In the genomic region with DNA sequence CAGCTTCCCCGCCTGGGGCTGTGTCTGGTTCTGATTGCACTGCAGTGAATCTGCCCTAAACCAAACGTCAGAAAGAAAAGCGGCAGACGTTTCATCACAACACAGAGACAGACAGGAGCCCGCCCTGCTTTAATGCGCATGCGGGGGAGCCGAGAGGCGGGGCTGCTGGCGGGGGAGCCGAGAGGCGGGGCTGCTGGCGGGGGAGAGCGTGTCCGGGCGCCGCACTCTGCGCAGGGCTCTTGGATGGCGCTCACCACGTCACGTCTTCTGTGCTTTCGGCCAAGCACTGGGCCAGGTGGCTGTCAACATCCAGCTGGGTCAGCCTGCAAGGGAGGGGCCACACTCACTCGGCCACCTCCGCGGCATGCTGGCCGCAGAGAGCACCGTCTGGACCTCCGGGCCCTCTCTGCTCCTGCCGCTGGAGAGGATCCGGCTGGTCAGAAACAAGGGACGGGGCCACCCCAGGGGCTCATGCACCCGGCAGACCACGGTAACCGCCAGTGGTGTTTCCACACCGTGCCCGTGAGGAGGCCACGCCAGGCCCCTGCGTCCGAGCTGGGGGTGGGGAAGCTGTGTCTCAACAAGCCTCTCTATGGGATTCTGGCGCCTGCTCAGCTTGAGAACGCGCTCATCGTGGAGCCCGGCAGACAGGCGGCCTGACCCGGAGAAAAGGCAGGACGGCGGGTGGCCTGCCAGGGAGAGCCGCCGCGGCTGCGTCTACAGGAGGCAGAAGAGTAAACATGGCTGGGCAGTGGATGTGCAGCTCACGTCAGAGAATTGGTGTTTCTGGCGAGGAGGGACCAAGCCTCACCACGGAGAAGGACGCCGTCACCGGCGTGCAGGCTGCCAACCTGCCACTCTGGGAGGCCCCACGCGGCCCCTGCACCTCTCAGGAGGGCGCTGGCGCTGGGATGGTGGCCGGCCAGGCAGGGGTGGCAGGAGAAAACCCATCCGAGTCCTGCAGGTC, we compare ENCODE assay signal across 1 cellular context.
TF ChIP-seq lines count a peak whose summit lies in the region.

No MANE protein-coding gene starts in this region.

TF ChIP-seq in HepG2, 621 proteins besides CTCF, POLR2A, EP300 and RAD21 (continued from another document and continues in another):
- TF ChIP-seq FOXK2 (IDR thresholded peaks at IDR 0.05) (no peak), NCOA5 (CRISPR knock-in tag; IDR thresholded peaks at IDR 0.05) (no peak), NR2F1 (CRISPR knock-in tag; IDR thresholded peaks at IDR 0.05) (no peak), CREBL2 (CRISPR knock-in tag; IDR thresholded peaks at IDR 0.05; ENCODE audit: borderline replicate concordance) (no peak), SMC3 (IDR thresholded peaks at IDR 0.05; ENCODE audit: low read length) (no peak), ATF3 (CRISPR knock-in tag; IDR thresholded peaks at IDR 0.05) (no peak), MEF2D (CRISPR knock-in tag; IDR thresholded peaks at IDR 0.05) (peak; percentile 25; the same call in 1 of the 2 replicates), ZUFSP (CRISPR knock-in tag; IDR thresholded peaks at IDR 0.05; ENCODE audit: borderline replicate concordance) (no peak), ZNF543 (CRISPR knock-in tag; IDR thresholded peaks at IDR 0.05) (peak; percentile 82; the same call in 1 of the 2 replicates), LCORL (IDR thresholded peaks at IDR 0.05) (no peak), LCORL (CRISPR knock-in tag; IDR thresholded peaks at IDR 0.05) (peak; percentile 69), FOXA3 (CRISPR knock-in tag; IDR thresholded peaks at IDR 0.05) (peak; percentile 84), EZH2 (conservative IDR thresholded peaks at IDR 0.05; ENCODE audit: low read depth, low read length) (no peak), RAD51 (IDR thresholded peaks at IDR 0.05; ENCODE audit: borderline replicate concordance) (no peak), UBTF (CRISPR knock-in tag; IDR thresholded peaks at IDR 0.05) (peak; percentile 87), ZSCAN9 (CRISPR knock-in tag; IDR thresholded peaks at IDR 0.05; ENCODE audit: borderline replicate concordance) (0 out of 2 replicates have a peak, but pooled peaks have one; percentile 22), CENPX (CRISPR knock-in tag; IDR thresholded peaks at IDR 0.05) (no peak), ATAD3A (CRISPR knock-in tag; IDR thresholded peaks at IDR 0.05) (0 out of 2 replicates have a peak, but pooled peaks have one; percentile 39), ARNT (IDR thresholded peaks at IDR 0.05) (no peak), TEAD3 (CRISPR knock-in tag; optimal IDR thresholded peaks at IDR 0.05; ENCODE audit: borderline replicate concordance) (no peak), NFYB (CRISPR knock-in tag; IDR thresholded peaks at IDR 0.05) (peak; percentile 72), ZNF761 (CRISPR knock-in tag; conservative IDR thresholded peaks at IDR 0.05) (peak; percentile 41; the same call in 1 of the 2 replicates), ZNF546 (CRISPR knock-in tag; conservative IDR thresholded peaks at IDR 0.05) (0 out of 2 replicates have a peak, but pooled peaks have one; percentile 47), ZNF20 (CRISPR knock-in tag; IDR thresholded peaks at IDR 0.05) (no peak), DPF2 (CRISPR knock-in tag; IDR thresholded peaks at IDR 0.05; ENCODE audit: borderline replicate concordance, low read depth) (no peak; the same call in 1 of the 2 replicates), ZNF335 (CRISPR knock-in tag; IDR thresholded peaks at IDR 0.05) (no peak), PBX2 (CRISPR knock-in tag; IDR thresholded peaks at IDR 0.05) (no peak; the same call in 1 of the 2 replicates), SNAPC5 (CRISPR knock-in tag; IDR thresholded peaks at IDR 0.05; ENCODE audit: borderline replicate concordance) (no peak), ZNF431 (CRISPR knock-in tag; IDR thresholded peaks at IDR 0.05; ENCODE audit: borderline replicate concordance, low read depth) (no peak), ZC3H13 (CRISPR knock-in tag; IDR thresholded peaks at IDR 0.05) (no peak; the same call in 1 of the 2 replicates), NFRKB (IDR thresholded peaks at IDR 0.05) (no peak), MXD4 (CRISPR knock-in tag; IDR thresholded peaks at IDR 0.05) (peak; percentile 30; the same call in 1 of the 2 replicates), PAF1 (CRISPR knock-in tag; IDR thresholded peaks at IDR 0.05) (0 out of 2 replicates have a peak, but pooled peaks have one; percentile 21), ZBTB1 (CRISPR knock-in tag; IDR thresholded peaks at IDR 0.05; ENCODE audit: borderline replicate concordance) (no peak), ZFP62 (CRISPR knock-in tag; IDR thresholded peaks at IDR 0.05) (no peak), NPAS2 (CRISPR knock-in tag; IDR thresholded peaks at IDR 0.05; ENCODE audit: borderline replicate concordance) (no peak), MAF1 (CRISPR knock-in tag; IDR thresholded peaks at IDR 0.05; ENCODE audit: borderline replicate concordance) (0 out of 2 replicates have a peak, but pooled peaks have one; percentile 48), ZBTB38 (CRISPR knock-in tag; IDR thresholded peaks at IDR 0.05) (peak; percentile 69), SAFB2 (CRISPR knock-in tag; IDR thresholded peaks at IDR 0.05; ENCODE audit: borderline replicate concordance, low read depth) (peak; percentile 75; the same call in 1 of the 2 replicates), MIXL1 (CRISPR knock-in tag; IDR thresholded peaks at IDR 0.05) (no peak), ZNF558 (CRISPR knock-in tag; IDR thresholded peaks at IDR 0.05; ENCODE audit: borderline replicate concordance) (peak; percentile 17; the same call in 1 of the 2 replicates), SUZ12 (IDR thresholded peaks at IDR 0.05; ENCODE audit: low read depth, low read length) (no peak), SNAI1 (CRISPR knock-in tag; IDR thresholded peaks at IDR 0.05; ENCODE audit: borderline replicate concordance) (no peak), ZNF83 (CRISPR knock-in tag; IDR thresholded peaks at IDR 0.05; ENCODE audit: borderline replicate concordance) (peak; percentile 35; the same call in 1 of the 2 replicates), ONECUT2 (CRISPR knock-in tag; IDR thresholded peaks at IDR 0.05) (no peak), ELF3 (CRISPR knock-in tag; IDR thresholded peaks at IDR 0.05) (no peak), CREB1 (IDR thresholded peaks at IDR 0.05) (peak; percentile 85), CREB1 (CRISPR knock-in tag; IDR thresholded peaks at IDR 0.05) (peak; percentile 75), CREB3 (CRISPR knock-in tag; IDR thresholded peaks at IDR 0.05) (no peak), ZNF101 (CRISPR knock-in tag; IDR thresholded peaks at IDR 0.05; ENCODE audit: borderline replicate concordance, low read depth) (no peak), NR3C1 (CRISPR knock-in tag; IDR thresholded peaks at IDR 0.05) (no peak), SMAD3 (CRISPR knock-in tag; IDR thresholded peaks at IDR 0.05) (no peak), ZNF652 (CRISPR knock-in tag; IDR thresholded peaks at IDR 0.05; ENCODE audit: borderline replicate concordance, low read depth) (no peak), PLRG1 (conservative IDR thresholded peaks at IDR 0.05) (no peak), SP5 (CRISPR knock-in tag; IDR thresholded peaks at IDR 0.05; ENCODE audit: borderline replicate concordance, low read depth) (no peak)
- TF ChIP-seq, protein P1, sequence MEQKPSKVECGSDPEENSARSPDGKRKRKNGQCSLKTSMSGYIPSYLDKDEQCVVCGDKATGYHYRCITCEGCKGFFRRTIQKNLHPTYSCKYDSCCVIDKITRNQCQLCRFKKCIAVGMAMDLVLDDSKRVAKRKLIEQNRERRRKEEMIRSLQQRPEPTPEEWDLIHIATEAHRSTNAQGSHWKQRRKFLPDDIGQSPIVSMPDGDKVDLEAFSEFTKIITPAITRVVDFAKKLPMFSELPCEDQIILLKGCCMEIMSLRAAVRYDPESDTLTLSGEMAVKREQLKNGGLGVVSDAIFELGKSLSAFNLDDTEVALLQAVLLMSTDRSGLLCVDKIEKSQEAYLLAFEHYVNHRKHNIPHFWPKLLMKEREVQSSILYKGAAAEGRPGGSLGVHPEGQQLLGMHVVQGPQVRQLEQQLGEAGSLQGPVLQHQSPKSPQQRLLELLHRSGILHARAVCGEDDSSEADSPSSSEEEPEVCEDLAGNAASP (CRISPR knock-in tag; IDR thresholded peaks at IDR 0.05; ENCODE audit: borderline replicate concordance) = no peak; the same call in 1 of the 2 replicates
- TF ChIP-seq, protein P2, sequence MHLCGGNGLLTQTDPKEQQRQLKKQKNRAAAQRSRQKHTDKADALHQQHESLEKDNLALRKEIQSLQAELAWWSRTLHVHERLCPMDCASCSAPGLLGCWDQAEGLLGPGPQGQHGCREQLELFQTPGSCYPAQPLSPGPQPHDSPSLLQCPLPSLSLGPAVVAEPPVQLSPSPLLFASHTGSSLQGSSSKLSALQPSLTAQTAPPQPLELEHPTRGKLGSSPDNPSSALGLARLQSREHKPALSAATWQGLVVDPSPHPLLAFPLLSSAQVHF (CRISPR knock-in tag; IDR thresholded peaks at IDR 0.05) = no peak
- TF ChIP-seq, protein P3, sequence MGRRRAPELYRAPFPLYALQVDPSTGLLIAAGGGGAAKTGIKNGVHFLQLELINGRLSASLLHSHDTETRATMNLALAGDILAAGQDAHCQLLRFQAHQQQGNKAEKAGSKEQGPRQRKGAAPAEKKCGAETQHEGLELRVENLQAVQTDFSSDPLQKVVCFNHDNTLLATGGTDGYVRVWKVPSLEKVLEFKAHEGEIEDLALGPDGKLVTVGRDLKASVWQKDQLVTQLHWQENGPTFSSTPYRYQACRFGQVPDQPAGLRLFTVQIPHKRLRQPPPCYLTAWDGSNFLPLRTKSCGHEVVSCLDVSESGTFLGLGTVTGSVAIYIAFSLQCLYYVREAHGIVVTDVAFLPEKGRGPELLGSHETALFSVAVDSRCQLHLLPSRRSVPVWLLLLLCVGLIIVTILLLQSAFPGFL (CRISPR knock-in tag; IDR thresholded peaks at IDR 0.05) = no peak
- TF ChIP-seq, protein P4, sequence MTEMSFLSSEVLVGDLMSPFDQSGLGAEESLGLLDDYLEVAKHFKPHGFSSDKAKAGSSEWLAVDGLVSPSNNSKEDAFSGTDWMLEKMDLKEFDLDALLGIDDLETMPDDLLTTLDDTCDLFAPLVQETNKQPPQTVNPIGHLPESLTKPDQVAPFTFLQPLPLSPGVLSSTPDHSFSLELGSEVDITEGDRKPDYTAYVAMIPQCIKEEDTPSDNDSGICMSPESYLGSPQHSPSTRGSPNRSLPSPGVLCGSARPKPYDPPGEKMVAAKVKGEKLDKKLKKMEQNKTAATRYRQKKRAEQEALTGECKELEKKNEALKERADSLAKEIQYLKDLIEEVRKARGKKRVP (CRISPR knock-in tag; IDR thresholded peaks at IDR 0.05) = peak in 1 of 2 experiments; percentile 62; a peak in 2 of 4 replicates
- TF ChIP-seq, protein P5, sequence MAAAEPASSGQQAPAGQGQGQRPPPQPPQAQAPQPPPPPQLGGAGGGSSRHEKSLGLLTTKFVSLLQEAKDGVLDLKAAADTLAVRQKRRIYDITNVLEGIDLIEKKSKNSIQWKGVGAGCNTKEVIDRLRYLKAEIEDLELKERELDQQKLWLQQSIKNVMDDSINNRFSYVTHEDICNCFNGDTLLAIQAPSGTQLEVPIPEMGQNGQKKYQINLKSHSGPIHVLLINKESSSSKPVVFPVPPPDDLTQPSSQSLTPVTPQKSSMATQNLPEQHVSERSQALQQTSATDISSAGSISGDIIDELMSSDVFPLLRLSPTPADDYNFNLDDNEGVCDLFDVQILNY (CRISPR knock-in tag; conservative IDR thresholded peaks at IDR 0.05) = no peak
